Comparison of ENCODE assay signal across 1 cellular context in the genomic region with DNA sequence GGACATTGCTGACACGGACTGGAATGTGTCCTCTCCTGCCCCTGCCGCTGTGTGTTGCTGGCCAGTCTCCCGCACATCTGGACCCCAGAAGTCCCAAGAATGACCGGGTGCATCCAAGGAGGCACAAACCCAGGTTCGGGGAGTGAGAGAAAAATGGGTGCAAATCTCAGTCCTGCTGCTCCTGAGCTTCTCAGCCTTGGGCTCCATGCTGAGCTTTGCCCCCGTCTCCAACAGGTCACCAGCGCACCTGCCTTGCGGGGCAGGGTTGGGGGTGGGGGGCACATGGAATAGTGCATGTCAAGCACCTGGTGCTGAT.
TF ChIP-seq lines count a peak whose summit lies in the region.

No MANE protein-coding gene starts in this region.

TF ChIP-seq in A549, 52 proteins besides CTCF, POLR2A, EP300 and RAD21:
- TF ChIP-seq POLR2AphosphoS2 (conservative IDR thresholded peaks at IDR 0.05; ENCODE audit: low read length) (no peak), RFX5 (IDR thresholded peaks at IDR 0.05) (no peak), MAFK (IDR thresholded peaks at IDR 0.05; ENCODE audit: partially characterized antibody) (no peak), TP53 (CRISPR knock-in tag; IDR thresholded peaks at IDR 0.05) (no peak), CHD4 (IDR thresholded peaks at IDR 0.05; ENCODE audit: borderline replicate concordance) (no peak), NPAS2 (CRISPR knock-in tag; IDR thresholded peaks at IDR 0.05; ENCODE audit: borderline replicate concordance) (no peak), TFCP2L1 (CRISPR knock-in tag; IDR thresholded peaks at IDR 0.05) (no peak), EHF (CRISPR knock-in tag; IDR thresholded peaks at IDR 0.05) (no peak)
- TF ChIP-seq, protein P1, sequence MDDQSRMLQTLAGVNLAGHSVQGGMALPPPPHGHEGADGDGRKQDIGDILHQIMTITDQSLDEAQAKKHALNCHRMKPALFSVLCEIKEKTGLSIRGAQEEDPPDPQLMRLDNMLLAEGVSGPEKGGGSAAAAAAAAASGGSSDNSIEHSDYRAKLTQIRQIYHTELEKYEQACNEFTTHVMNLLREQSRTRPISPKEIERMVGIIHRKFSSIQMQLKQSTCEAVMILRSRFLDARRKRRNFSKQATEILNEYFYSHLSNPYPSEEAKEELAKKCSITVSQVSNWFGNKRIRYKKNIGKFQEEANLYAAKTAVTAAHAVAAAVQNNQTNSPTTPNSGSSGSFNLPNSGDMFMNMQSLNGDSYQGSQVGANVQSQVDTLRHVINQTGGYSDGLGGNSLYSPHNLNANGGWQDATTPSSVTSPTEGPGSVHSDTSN (IDR thresholded peaks at IDR 0.05) = no peak
